Comparison of ENCODE assay signal across 11 cellular contexts in the genomic region with DNA sequence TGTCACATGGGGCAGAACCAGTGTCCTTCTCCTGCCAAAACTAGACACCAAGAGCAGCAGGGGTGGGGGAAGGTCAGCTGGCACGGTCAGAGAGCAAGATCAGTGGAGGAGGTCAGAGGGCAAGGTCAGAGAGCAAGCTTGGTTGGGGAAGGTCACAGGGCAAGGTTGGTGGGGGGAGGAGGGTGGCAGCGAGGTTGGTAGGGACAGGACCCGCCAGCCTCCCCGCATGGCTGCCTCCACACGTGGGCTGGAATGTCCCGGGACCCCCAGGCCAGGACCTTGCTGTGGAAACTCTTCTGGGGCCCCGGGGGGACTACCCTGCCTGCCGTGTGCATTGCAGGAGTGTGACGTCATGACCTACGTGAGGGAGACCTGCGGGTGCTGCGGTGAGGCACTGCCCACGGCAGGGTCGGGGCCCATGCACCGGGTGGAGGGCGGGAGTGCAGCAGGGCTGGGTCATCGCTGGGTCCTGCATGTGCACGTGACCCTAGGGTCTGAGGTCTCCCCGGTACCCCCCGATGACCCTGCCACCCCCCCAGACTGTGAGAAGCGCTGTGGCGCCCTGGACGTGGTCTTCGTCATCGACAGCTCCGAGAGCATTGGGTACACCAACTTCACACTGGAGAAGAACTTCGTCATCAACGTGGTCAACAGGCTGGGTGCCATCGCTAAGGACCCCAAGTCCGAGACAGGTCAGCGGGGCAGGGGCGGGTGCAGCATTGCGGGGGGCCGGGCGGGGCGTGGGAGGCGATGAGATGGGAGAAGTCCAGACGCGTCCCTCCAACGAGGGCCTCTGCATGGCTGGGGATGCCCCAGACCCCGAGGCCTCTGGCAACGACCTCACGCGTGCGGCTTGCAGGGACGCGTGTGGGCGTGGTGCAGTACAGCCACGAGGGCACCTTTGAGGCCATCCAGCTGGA. TPM values are rescaled to one million over a fixed set of nuclear protein-coding genes. Genes with fewer than 3 reads are reported as not detected.
A peak's percentile ranks its signal among the peaks of the same experiment; 100 is the strongest.
DNase-seq lines count a peak whose midpoint lies in the region; ATAC-seq and TF ChIP-seq lines count a peak whose summit lies in the region.
"Had no signal": no experiment of that assay in that cellular context is flagged by ENCODE, and none has a peak within 500 bp of the region (broad histone marks: within the 10 kb centered on the region; RNA-seq: fewer than 3 reads in every experiment).

No MANE protein-coding gene starts in this region.

- H2BK15ac ChIP-seq in neuronal stem cell (ENCODE audit: low read length) = no peak overlapping the region

- POLR2A ChIA-PET in AG04450 (lab: Yijun Ruan, JAX) = interaction anchor here (0.6 kb wide), 1 partner anchor 10 kb away, joined by 5 read pairs; no protein-coding TSS in a partner anchor

- CTCF ChIA-PET in AG04450 (lab: Charles Lee) = no interaction called here

- H3K4me1 ChIP-seq in neuronal stem cell (ENCODE audit: control insufficient read depth in 2 of 2, insufficient read depth in 1 of 2, low read depth in 1 of 2, low read length in 2 of 2) (peaks cover 0 to 9% of the 10 kb centered on the region in 2 donors), prostate gland (replicated peaks) (no peaks in the 10 kb centered on the region)

- peaks cover 30% of the 10 kb centered on the region; the same call in 1 of the 2 replicates for H3K9me3 ChIP-seq in AG04450 (ENCODE audit: control insufficient read depth, insufficient read depth, low read length)
- H3K9me3 ChIP-seq in neuronal stem cell (replicated peaks in 1 of 2; ENCODE audit: control insufficient read depth in 2 of 2, insufficient read depth in 1 of 2, low read depth in 1 of 2, low read length in 2 of 2) = no peaks in the 10 kb centered on the region
- no peaks in the 10 kb centered on the region for H3K9me3 ChIP-seq in prostate gland

- H4K8ac ChIP-seq in neuronal stem cell (ENCODE audit: low read depth, low read length) = no peak overlapping the region

- peak overlapping the region; percentile 21 for H3K27ac ChIP-seq in AG04450 (ENCODE audit: low read depth, low read length)
- H3K27ac ChIP-seq in neuronal stem cell (replicated peaks; ENCODE audit: low read length) = no peak overlapping the region
- H3K27ac ChIP-seq in prostate gland = no peak overlapping the region

- peaks cover 2% of the 10 kb centered on the region; the same call in 1 of the 2 replicates for H3K27me3 Mint-ChIP-seq in HFFc6 (ENCODE audit: insufficient read depth)
- H3K27me3 Mint-ChIP-seq: CD4-positive, alpha-beta T cell had no signal

- H3K79me1 ChIP-seq in neuronal stem cell (ENCODE audit: low read depth, low read length) = peaks cover 3% of the 10 kb centered on the region

- H3K4me1 Mint-ChIP-seq in HFFc6 (ENCODE audit: low read depth) = peaks cover 13% of the 10 kb centered on the region

- no peak overlapping the region for H4K91ac ChIP-seq in neuronal stem cell (ENCODE audit: low read depth, low read length, poor library complexity)

- peak overlapping the region; percentile 49 for H2AK5ac ChIP-seq in neuronal stem cell (ENCODE audit: low read depth, low read length)

- no peak for DNase-seq in AG04450 (ENCODE audit: low read depth, low spot score)
- peak; percentile 29 for DNase-seq in D341Med (ENCODE audit: low spot score)
- peak; percentile 45 for DNase-seq in fibroblast of mammary gland (ENCODE audit: low read depth)
- DNase-seq in neuronal stem cell (ENCODE audit: low spot score) = no peak
- DNase-seq in prostate gland (ENCODE audit: low spot score) = no peak
- no peak for DNase-seq in HFFc6
- DNase-seq: activated CD4-positive, alpha-beta T cell treated with anti-CD3 and anti-CD28 coated beads for 1 hour; cerebellar nuclear complex had no signal

- H3K9ac ChIP-seq in neuronal stem cell (ENCODE audit: low read depth, low read length, poor library complexity) = peak overlapping the region; percentile 4

- no peak overlapping the region for H3K4me3 Mint-ChIP-seq in HFFc6
- H3K4me3 Mint-ChIP-seq: CD4-positive, alpha-beta T cell had no signal

- peak overlapping the region; percentile 83 for H3K18ac ChIP-seq in neuronal stem cell (ENCODE audit: low read length)

- no CpG with 5 or more reads among the region's 49 CpGs for WGBS in neuronal stem cell (ENCODE audit: extremely low coverage in 2 of 2, insufficient read length in 2 of 2, insufficient replicate concordance in 1 of 2), 2 donors
- WGBS in prostate gland = 86% methylated on average over 49 of the region's 49 CpGs

- H3K27ac Mint-ChIP-seq in HFFc6 = no peak overlapping the region
- H3K27ac Mint-ChIP-seq: CD4-positive, alpha-beta T cell had no signal

- peak overlapping the region; percentile 19 for H2BK12ac ChIP-seq in neuronal stem cell (ENCODE audit: low read length)

- no peaks in the 10 kb centered on the region for H3K27me3 ChIP-seq in AG04450 (ENCODE audit: control insufficient read depth, insufficient read depth, low read length)
- H3K27me3 ChIP-seq in neuronal stem cell (ENCODE audit: control insufficient read depth in 3 of 3, insufficient read depth in 3 of 3, low read depth in 1 of 3, low read length in 3 of 3) = no peaks in the 10 kb centered on the region
- H3K27me3 ChIP-seq in prostate gland (replicated peaks; ENCODE audit: insufficient read depth) = no peaks in the 10 kb centered on the region

- no peak overlapping the region for H3K4me3 ChIP-seq in AG04450 (ENCODE audit: low read depth, low read length)
- H3K4me3 ChIP-seq in fibroblast of mammary gland (ENCODE audit: control insufficient read depth, low read depth, low read length) = no peak overlapping the region
- no peak overlapping the region for H3K4me3 ChIP-seq in neuronal stem cell (ENCODE audit: low read length in 2 of 2)
- no peak overlapping the region for H3K4me3 ChIP-seq in prostate gland

- intact Hi-C loops in prostate gland (cut with DNase I) = no loop called here

- no peak for ATAC-seq in HG02588 (IDR thresholded peaks at IDR 0.05; ENCODE audit: unreplicated experiment)
- no peak for ATAC-seq in GM19397 (IDR thresholded peaks at IDR 0.05; ENCODE audit: unreplicated experiment)

- H3K36me3 ChIP-seq in neuronal stem cell (replicated peaks in 1 of 2; ENCODE audit: control insufficient read depth in 2 of 2, insufficient read depth in 2 of 2, low read length in 2 of 2) (no peaks in the 10 kb centered on the region), prostate gland (peaks cover 0 to 6% of the 10 kb centered on the region in 2 donors)

- H3K9me3 Mint-ChIP-seq in HFFc6 = no peaks in the 10 kb centered on the region
- H3K9me3 Mint-ChIP-seq: CD4-positive, alpha-beta T cell had no signal

- H3K4me2 ChIP-seq in neuronal stem cell (ENCODE audit: insufficient read depth, low read length, poor library complexity, severe bottlenecking) = no peak overlapping the region

- peak overlapping the region; percentile 77 for H3K23ac ChIP-seq in neuronal stem cell (ENCODE audit: low read depth, low read length, poor library complexity)

- peak overlapping the region; percentile 66 for H3K14ac ChIP-seq in neuronal stem cell (ENCODE audit: low read length)

- TF ChIP-seq CTCF in AG04450 (IDR thresholded peaks at IDR 0.05; ENCODE audit: low read depth, low read length) (no peak), fibroblast of mammary gland (conservative IDR thresholded peaks at IDR 0.05; ENCODE audit: control insufficient read depth, insufficient read depth, low read depth, low read length) (no peak), prostate gland (IDR thresholded peaks at IDR 0.05) (no peak), HFFc6 (IDR thresholded peaks at IDR 0.05) (no peak)

- H3K36me3 Mint-ChIP-seq in HFFc6 (ENCODE audit: low read depth) = peaks cover 39% of the 10 kb centered on the region

- no peak overlapping the region for H2BK120ac ChIP-seq in neuronal stem cell (ENCODE audit: low read depth, low read length)

- H2BK5ac ChIP-seq in neuronal stem cell (ENCODE audit: low read length) = no peak overlapping the region

- no peak overlapping the region for H2AFZ ChIP-seq in neuronal stem cell (ENCODE audit: low read length)

- TF ChIP-seq POLR2A in prostate gland (IDR thresholded peaks at IDR 0.05) = no peak

- H3K4ac ChIP-seq in neuronal stem cell (ENCODE audit: low read length) = no peak overlapping the region

RNA-seq across cellular contexts. Expression of a gene that starts 27.3 kb away (rescaled TPM):
- 454 and 676 TPM in 2 replicates for polyA plus RNA-seq in AG04450 (2011; rRNA removed)
- polyA minus RNA-seq in AG04450 (2011; rRNA and poly(A)+ RNA removed) = 266 and 343 TPM in 2 replicates
- 19.3 TPM for polyA plus RNA-seq in neuronal stem cell (2013, experiment 1 of 2)
- polyA plus RNA-seq in neuronal stem cell (2013, experiment 2 of 2) = 19.1 TPM
- total RNA-seq in prostate gland = 100 to 1,000 TPM; 198 to 474 TPM
- 100 to 1,000 TPM; 426 to 514 (median 467) TPM for total RNA-seq in HFFc6 (2021; fragmentation: NEBNext Ultra II Directional; extraction: Animal tissue kit (Norgen Biotek cat#: 25700))

RNA-seq across cellular contexts. Expression of a gene that starts 30.2 kb away (rescaled TPM):
- polyA plus RNA-seq in AG04450 (2011; rRNA removed) = not detected in 2 replicates
- not detected in 2 replicates for polyA minus RNA-seq in AG04450 (2011; rRNA and poly(A)+ RNA removed)
- polyA plus RNA-seq in neuronal stem cell (2013, experiment 1 of 2) = 2.1 TPM
- polyA plus RNA-seq in neuronal stem cell (2013, experiment 2 of 2) = 2.0 TPM
- total RNA-seq in prostate gland = 10 to 100 TPM in 1 of 2 donors, 1 to 10 TPM in 1; 1.4 to 19.0 TPM
- 1 to 10 TPM in 1 of 6 experiments, under 1 TPM in 4, not detected in 1; 0.12 to 1.2 (median 0.17) TPM for total RNA-seq in HFFc6 (2021; fragmentation: NEBNext Ultra II Directional; extraction: Animal tissue kit (Norgen Biotek cat#: 25700))

RNA-seq across cellular contexts. Expression of a gene that starts 59.1 kb away (rescaled TPM):
- polyA plus RNA-seq in AG04450 (2011; rRNA removed) = 1.6 and 2.9 TPM in 2 replicates
- 1.8 and 2.3 TPM in 2 replicates for polyA minus RNA-seq in AG04450 (2011; rRNA and poly(A)+ RNA removed)
- polyA plus RNA-seq in neuronal stem cell (2013, experiment 1 of 2) = 38.2 TPM
- 37.5 TPM for polyA plus RNA-seq in neuronal stem cell (2013, experiment 2 of 2)
- 10 to 100 TPM; 42.0 to 79.4 TPM for total RNA-seq in prostate gland
- total RNA-seq in HFFc6 (2021; fragmentation: NEBNext Ultra II Directional; extraction: Animal tissue kit (Norgen Biotek cat#: 25700)) = 10 to 100 TPM; 11.3 to 14.7 (median 13.1) TPM

Comparison
In these comparisons a context has a peak if more than half of its experiments do, and no peak if none do; other contexts are left out.
1. DNase-seq: peak in D341Med (single experiment) and fibroblast of mammary gland (single experiment); none in AG04450 (single experiment), neuronal stem cell (single experiment), prostate gland (single experiment) and HFFc6 (single experiment).